ENCODE assay signal across 8 cellular contexts in genomic region chr4:2008671-2008920, GRCh38. TPM values are rescaled to one million over a fixed set of nuclear protein-coding genes. Genes with fewer than 3 reads are reported as not detected.
DNase-seq lines count a peak whose midpoint lies in the region; ATAC-seq and TF ChIP-seq lines count a peak whose summit lies in the region.

No MANE protein-coding gene starts in this region.

- no peaks in the 10 kb centered on the region for H3F3A ChIP-seq in PC-3 (ENCODE audit: low read length, unreplicated experiment)

- peaks cover 45% of the 10 kb centered on the region for H3K36me3 Mint-ChIP-seq in CD4-positive, alpha-beta T cell (ENCODE audit: low read depth)

- no peaks in the 10 kb centered on the region for H3K36me3 ChIP-seq in PC-3 (ENCODE audit: low read depth, low read length)
- H3K36me3 ChIP-seq in neuron (ENCODE audit: insufficient read depth, low read length): peaks cover 27% of the 10 kb centered on the region

- peak overlapping the region; percentile 98 for H3K4me3 Mint-ChIP-seq in CD4-positive, alpha-beta T cell

- no TSS peak for BruUV-seq in PC-3 (replicated peaks; lab: Mats Ljungman, UMichigan)

- peak overlapping the region; percentile 95 for H3K27ac Mint-ChIP-seq in CD4-positive, alpha-beta T cell

- peak overlapping the region; percentile 87 for H3K9ac ChIP-seq in PC-3 (ENCODE audit: low read length)

- POLR2A ChIA-PET in CD4-positive, alpha-beta T cell (lab: Charles Lee): interaction anchor here (0.5 to 2.2 kb wide), 11 partner anchors 13 to 1076 kb away, joined by 3 to 10 read pairs (median 4); partner anchors contain the start of genes FAM193A, FAM53A, GAK and MXD4
- POLR2A ChIA-PET in PC-3 (lab: Charles Lee; ENCODE audit: unreplicated experiment): interaction anchor here (0.6 kb wide), 1 partner anchor 122 kb away, joined by 4 read pairs; no protein-coding TSS in a partner anchor

- CTCF ChIA-PET in CD4-positive, alpha-beta T cell (lab: Charles Lee): interaction anchor here (1.2 kb wide), 1 partner anchor 301 kb away, joined by 3 read pairs; no protein-coding TSS in a partner anchor
- CTCF ChIA-PET in PC-3 (lab: Charles Lee): no interaction called here

- peak overlapping the region; percentile 99 for H3K27ac ChIP-seq in CD4-positive, alpha-beta T cell (ENCODE audit: low read depth, low read length)
- no peak overlapping the region; the same call in 1 of the 2 replicates for H3K27ac ChIP-seq in PC-3 (ENCODE audit: low read length)
- peak overlapping the region; percentile 87 for H3K27ac ChIP-seq in epithelial cell of prostate

- H3K9me3 ChIP-seq in CD4-positive, alpha-beta T cell (ENCODE audit: control insufficient read depth, low read length): no peaks in the 10 kb centered on the region
- H3K9me3 ChIP-seq in PC-3 (ENCODE audit: low read length) (no peaks in the 10 kb centered on the region), neuron (ENCODE audit: low read length) (no peaks in the 10 kb centered on the region)

- ATAC-seq in CD4-positive, alpha-beta T cell (ENCODE audit: poor library complexity): peak; percentile 10
- peak; percentile 15 for ATAC-seq in PC-3
- no peak for ATAC-seq in HG03354 (IDR thresholded peaks at IDR 0.05; ENCODE audit: poor library complexity, severe bottlenecking, unreplicated experiment)

- intact Hi-C loops in CD4-positive, alpha-beta T cell (cut with DNase I, micrococcal nuclease): loop anchor here in 1 of 2 experiments (1.0 to 10.0 kb wide), 10 partner anchors 33 to 1334 kb away; partner anchors contain the start of genes ATP5ME, CFAP99, GRK4 and HTT
- intact Hi-C loops in PC-3 (cut with micrococcal nuclease): no loop called here

- peak overlapping the region; percentile 100 for H3K4me2 ChIP-seq in PC-3 (ENCODE audit: low read length)

- DNase-seq in CD4-positive, alpha-beta T cell: no peak
- no peak for DNase-seq in PC-3
- DNase-seq in epithelial cell of prostate (ENCODE audit: low read depth, low spot score): no peak
- DNase-seq in NCI-H2171 treated with DMSO at 0.1 percent for 48 hours (lab: John Stamatoyannopoulos, UW): no peak
- DNase-seq in AG20443 (ENCODE audit: low spot score): no peak
- no peak for DNase-seq in islet precursor cell

- H3K4me1 Mint-ChIP-seq in CD4-positive, alpha-beta T cell (ENCODE audit: low read depth): peaks cover 39% of the 10 kb centered on the region

- H3K9me3 Mint-ChIP-seq in CD4-positive, alpha-beta T cell: no peaks in the 10 kb centered on the region

- H4K20me1 ChIP-seq in PC-3 (ENCODE audit: low read length): peaks cover 16% of the 10 kb centered on the region; the same call in 1 of the 2 replicates

- H3K9me2 ChIP-seq in PC-3 (replicated peaks; ENCODE audit: low read length): no peaks in the 10 kb centered on the region

- peaks cover 50% of the 10 kb centered on the region for H3K79me2 ChIP-seq in PC-3 (ENCODE audit: low read length)

- H3K4me1 ChIP-seq in PC-3 (ENCODE audit: insufficient read depth, low read length): peaks cover 14% of the 10 kb centered on the region
- peaks cover 8% of the 10 kb centered on the region for H3K4me1 ChIP-seq in neuron (ENCODE audit: insufficient read depth, low read length)

- TF ChIP-seq CTCF in CD4-positive, alpha-beta T cell (IDR thresholded peaks at IDR 0.05): no peak
- TF ChIP-seq CTCF in PC-3 (conservative IDR thresholded peaks at IDR 0.05; ENCODE audit: low read depth, low read length): no peak

- no peaks in the 10 kb centered on the region for H3K27me3 Mint-ChIP-seq in CD4-positive, alpha-beta T cell

- H3K4me3 ChIP-seq in PC-3 (ENCODE audit: low read length): peak overlapping the region; percentile 77
- peak overlapping the region; percentile 88 for H3K4me3 ChIP-seq in neuron (ENCODE audit: low read length)

- no peaks in the 10 kb centered on the region for H3K27me3 ChIP-seq in CD4-positive, alpha-beta T cell (ENCODE audit: control insufficient read depth, insufficient read depth, low read length)
- no peaks in the 10 kb centered on the region for H3K27me3 ChIP-seq in PC-3 (ENCODE audit: low read length)
- no peaks in the 10 kb centered on the region for H3K27me3 ChIP-seq in neuron (ENCODE audit: insufficient read depth, low read length)

- H2AFZ ChIP-seq in PC-3 (ENCODE audit: low read length) (peak overlapping the region; percentile 76), neuron (ENCODE audit: low read depth, low read length) (peak overlapping the region; percentile 86)

RNA-seq across cellular contexts. Expression of gene NELFA, which starts 0.2 kb away (rescaled TPM):
- 10 to 100 TPM; 39.9 to 40.1 TPM for total RNA-seq in CD4-positive, alpha-beta T cell
- 30.0 and 35.8 TPM in 2 replicates for total RNA-seq in PC-3 (2014; rRNA removed)

RNA-seq across cellular contexts. Expression of gene NAT8L, which starts 50.5 kb away (rescaled TPM):
- not detected for total RNA-seq in CD4-positive, alpha-beta T cell
- 1.6 and 2.0 TPM in 2 replicates for total RNA-seq in PC-3 (2014; rRNA removed)
